9 cellular contexts compared by ENCODE assay signal in genomic region chr16:31487720-31488629, GRCh38. TPM values are rescaled to one million over a fixed set of nuclear protein-coding genes. Genes with fewer than 3 reads are reported as not detected.
DNase-seq lines count a peak whose midpoint lies in the region; ATAC-seq lines count a peak whose summit lies in the region.
"Had no signal": no experiment of that assay in that cellular context is flagged by ENCODE, and none has a peak within 500 bp of the region (broad histone marks: within the 10 kb centered on the region; RNA-seq: fewer than 3 reads in every experiment).

No MANE protein-coding gene starts in this region.

- H3K27me3 ChIP-seq in endocrine pancreas (ENCODE audit: control insufficient read depth, insufficient read depth, low read length) (no peaks in the 10 kb centered on the region), muscle layer of colon (ENCODE audit: control insufficient read depth in 1 of 2, insufficient read depth in 2 of 2, low read length in 2 of 2) (peaks cover 9 to 29% of the 10 kb centered on the region in 2 donors)

- H3K4me1 ChIP-seq in endocrine pancreas (ENCODE audit: control insufficient read depth, insufficient read depth, low read length) (no peaks in the 10 kb centered on the region), muscle layer of colon (ENCODE audit: insufficient read depth, low read length) (peaks cover 14% of the 10 kb centered on the region)

- H3K4me3 ChIP-seq in endocrine pancreas (ENCODE audit: control insufficient read depth, insufficient read depth, low read length) (no peak overlapping the region), muscle layer of colon (ENCODE audit: low read depth in 1 of 2, low read length in 2 of 2) (peak overlapping the region; percentile 33 to 58)

- ATAC-seq in GM18498 (IDR thresholded peaks at IDR 0.05; ENCODE audit: unreplicated experiment) = peak; percentile 85
- peak; percentile 67 for ATAC-seq in HG02763 (IDR thresholded peaks at IDR 0.05; ENCODE audit: unreplicated experiment)
- ATAC-seq in activated CD8-positive, alpha-beta T cell treated with anti-CD3 and anti-CD28 coated beads, Interleukin-2, amount 10 ng/mL, durations not matched to agents 7 days and 5 days = peak; percentile 96

- peak overlapping the region; percentile 79 for H3K4me3 Mint-ChIP-seq in activated CD8-positive, alpha-beta T cell treated with anti-CD3 and anti-CD28 coated beads, Interleukin-2, amount 10 ng/mL, durations not matched to agents 7 days and 5 days

- DNase-seq in NCI-H2171 (lab: John Stamatoyannopoulos, UW) (peak; percentile 72), superior temporal gyrus (ENCODE audit: extremely low spot score) (no peak)
- DNase-seq in activated CD8-positive, alpha-beta T cell treated with anti-CD3 and anti-CD28 coated beads, Interleukin-2, amount 10 ng/mL, durations not matched to agents 7 days and 5 days = peak; percentile 72
- peak; percentile 68 for DNase-seq in stimulated activated naive CD4-positive, alpha-beta T cell treated with Interleukin-2 at 50 U/mL for 16 hours (lab: John Stamatoyannopoulos, UW)

- peaks cover 5% of the 10 kb centered on the region for H3K36me3 Mint-ChIP-seq in activated CD8-positive, alpha-beta T cell treated with anti-CD3 and anti-CD28 coated beads, Interleukin-2, amount 10 ng/mL, durations not matched to agents 7 days and 5 days (ENCODE audit: low read depth)

- CTCF ChIA-PET in activated CD8-positive, alpha-beta T cell treated with anti-CD3 and anti-CD28 coated beads, Interleukin-2, amount 10 ng/mL, durations not matched to agents 7 days and 5 days (lab: Charles Lee) = interaction anchor here (1.3 to 1.4 kb wide), 2 partner anchors 28 to 29 kb away, joined by 3 to 6 read pairs; no protein-coding TSS in a partner anchor

- peaks cover 8% of the 10 kb centered on the region for H3K27me3 Mint-ChIP-seq in activated CD8-positive, alpha-beta T cell treated with anti-CD3 and anti-CD28 coated beads, Interleukin-2, amount 10 ng/mL, durations not matched to agents 7 days and 5 days (ENCODE audit: low read depth)

- H3K9me3 Mint-ChIP-seq in activated CD8-positive, alpha-beta T cell treated with anti-CD3 and anti-CD28 coated beads, Interleukin-2, amount 10 ng/mL, durations not matched to agents 7 days and 5 days (ENCODE audit: insufficient read depth) = no peaks in the 10 kb centered on the region

- peak overlapping the region; percentile 69 for H3K9ac ChIP-seq in endocrine pancreas (ENCODE audit: control insufficient read depth, insufficient read depth, low read length)
- no peak overlapping the region for H3K9ac ChIP-seq in muscle layer of colon (ENCODE audit: low read length)

- H3K4me1 Mint-ChIP-seq in activated CD8-positive, alpha-beta T cell treated with anti-CD3 and anti-CD28 coated beads, Interleukin-2, amount 10 ng/mL, durations not matched to agents 7 days and 5 days (ENCODE audit: low read depth) = peaks cover 11% of the 10 kb centered on the region

- peak overlapping the region; percentile 69 for H3K27ac Mint-ChIP-seq in activated CD8-positive, alpha-beta T cell treated with anti-CD3 and anti-CD28 coated beads, Interleukin-2, amount 10 ng/mL, durations not matched to agents 7 days and 5 days

- H3K27ac ChIP-seq in muscle layer of colon (ENCODE audit: low read depth, low read length) = no peak overlapping the region

- H3K36me3 ChIP-seq in endocrine pancreas (ENCODE audit: control insufficient read depth, insufficient read depth, low read length) = no peaks in the 10 kb centered on the region
- H3K36me3 ChIP-seq in muscle layer of colon (ENCODE audit: insufficient read depth, low read length) = peaks cover 26% of the 10 kb centered on the region

- H3K9me3 ChIP-seq in endocrine pancreas (ENCODE audit: control insufficient read depth, low read length) (no peaks in the 10 kb centered on the region), muscle layer of colon (ENCODE audit: low read length) (no peaks in the 10 kb centered on the region)

- POLR2A ChIA-PET in activated CD8-positive, alpha-beta T cell treated with anti-CD3 and anti-CD28 coated beads, Interleukin-2, amount 10 ng/mL, durations not matched to agents 7 days and 5 days (lab: Charles Lee) = interaction anchor here (2.4 kb wide), 1 partner anchor 11 kb away, joined by 9 read pairs; no protein-coding TSS in a partner anchor

RNA-seq across cellular contexts. Expression of gene SLC5A2, which starts 5.1 kb away (rescaled TPM):
- under 1 TPM in 1 of 2 experiments, not detected in 1; 0.13 TPM for total RNA-seq in activated CD8-positive, alpha-beta T cell treated with anti-CD3 and anti-CD28 coated beads, Interleukin-2, amount 10 ng/mL, durations not matched to agents 7 days and 5 days
- total RNA-seq: pulmonary artery endothelial cell had no signal

RNA-seq across cellular contexts. Expression of gene TGFB1I1, which starts 16.0 kb away (rescaled TPM):
- total RNA-seq in activated CD8-positive, alpha-beta T cell treated with anti-CD3 and anti-CD28 coated beads, Interleukin-2, amount 10 ng/mL, durations not matched to agents 7 days and 5 days = under 1 TPM; 0.83 to 0.92 TPM

RNA-seq across cellular contexts. Expression of gene RUSF1, which starts 20.2 kb away (rescaled TPM):
- total RNA-seq in activated CD8-positive, alpha-beta T cell treated with anti-CD3 and anti-CD28 coated beads, Interleukin-2, amount 10 ng/mL, durations not matched to agents 7 days and 5 days = 10 to 100 TPM; 31.7 to 32.8 TPM

RNA-seq across cellular contexts. Expression of gene ARMC5, which starts 28.7 kb away (rescaled TPM):
- 10 to 100 TPM; 18.9 to 19.1 TPM for total RNA-seq in activated CD8-positive, alpha-beta T cell treated with anti-CD3 and anti-CD28 coated beads, Interleukin-2, amount 10 ng/mL, durations not matched to agents 7 days and 5 days

RNA-seq across cellular contexts. Expression of gene AHSP, which starts 39.7 kb away (rescaled TPM):
- not detected for total RNA-seq in activated CD8-positive, alpha-beta T cell treated with anti-CD3 and anti-CD28 coated beads, Interleukin-2, amount 10 ng/mL, durations not matched to agents 7 days and 5 days
- total RNA-seq: pulmonary artery endothelial cell had no signal
